ENCODE assay signal across 22 cellular contexts in genomic region chr10:7950981-7951847, GRCh38.
DNase-seq lines count a peak whose midpoint lies in the region; ATAC-seq and TF ChIP-seq lines count a peak whose summit lies in the region.
"Had no signal": no experiment of that assay in that cellular context is flagged by ENCODE, and none has a peak within 500 bp of the region (broad histone marks: within the 10 kb centered on the region; RNA-seq: fewer than 3 reads in every experiment).

No MANE protein-coding gene starts in this region.

- no peaks in the 10 kb centered on the region for H3K79me2 ChIP-seq in GM23248 (ENCODE audit: insufficient read depth)
- H3K79me2 ChIP-seq in SK-N-SH (ENCODE audit: insufficient read depth) = peaks cover 18% of the 10 kb centered on the region; the same call in 1 of the 2 replicates

- no peaks in the 10 kb centered on the region for H3K27me3 Mint-ChIP-seq in natural killer cell (ENCODE audit: low read depth in 2 of 2)
- H3K27me3 Mint-ChIP-seq: activated naive CD4-positive, alpha-beta T cell treated with anti-CD3 and anti-CD28 coated beads, Interleukin-2, amount 50 U/mL, for 24 hours; brain; T-helper 17 cell had no signal

- no peak overlapping the region for H3K4me3 ChIP-seq in GM23248
- no peak overlapping the region for H3K4me3 ChIP-seq in SK-N-SH (ENCODE audit: low read depth in 2 of 2, low read length in 1 of 2)
- no peak overlapping the region for H3K4me3 ChIP-seq in fibroblast of pulmonary artery (replicated peaks; ENCODE audit: low read depth, low read length)
- H3K4me3 ChIP-seq: HAP-1, tibial nerve had no signal

- ATAC-seq in HG02885 (IDR thresholded peaks at IDR 0.05; ENCODE audit: poor library complexity, unreplicated experiment) = no peak
- no peak for ATAC-seq in GM19324 (IDR thresholded peaks at IDR 0.05; ENCODE audit: low FRiP score, unreplicated experiment)
- no peak for ATAC-seq in natural killer cell
- ATAC-seq: activated CD8-positive, alpha-beta T cell treated with anti-CD3 and anti-CD28 coated beads, Interleukin-2, amount 10 ng/mL, durations not matched to agents 7 days and 5 days; T-helper 17 cell had no signal

- H3K4me1 ChIP-seq in GM23248 (ENCODE audit: insufficient read depth) = peaks cover 28% of the 10 kb centered on the region
- peaks cover 0 to 25% of the 10 kb centered on the region in 2 experiments; a peak in 2 of 4 replicates for H3K4me1 ChIP-seq in SK-N-SH (ENCODE audit: control insufficient read depth in 1 of 2, insufficient read depth in 2 of 2, low read depth in 1 of 2, low read length in 1 of 2)

- peak; percentile 43 for DNase-seq in AG08395 (ENCODE audit: low spot score)
- peak; percentile 42 for DNase-seq in GM23248
- no peak for DNase-seq in SK-N-SH
- peak; percentile 20 for DNase-seq in fibroblast of pulmonary artery (ENCODE audit: low read depth)
- no peak for DNase-seq in activated gamma-delta T cell (lab: John Stamatoyannopoulos, UW)
- DNase-seq in natural killer cell = no peak
- DNase-seq: activated CD8-positive, alpha-beta T cell treated with anti-CD3 and anti-CD28 coated beads, Interleukin-2, amount 10 ng/mL, durations not matched to agents 7 days and 5 days; activated T-cell treated with anti-CD3 and anti-CD28 coated beads, Interleukin-2, amount 50 U/mL, for 48 hours; cortex of kidney; NCI-H1048; NCI-H526 treated with DMSO at 0.1 percent for 48 hours; SIG-M5; stimulated activated CD4-positive, alpha-beta T cell treated with anti-CD3 and anti-CD28 coated beads, Interleukin-2, amount 100 ng/mL, for 24 hours; stimulated activated naive CD4-positive, alpha-beta T cell treated with Interleukin-2 at 50 U/mL for 16 hours; T-helper 17 cell had no signal

- no peak for TF ChIP-seq RAD21 in SK-N-SH (IDR thresholded peaks at IDR 0.05; ENCODE audit: low read length)

- no peaks in the 10 kb centered on the region for H3K9me2 ChIP-seq in GM23248 (ENCODE audit: insufficient read depth)
- no peaks in the 10 kb centered on the region for H3K9me2 ChIP-seq in SK-N-SH

- H2AFZ ChIP-seq in GM23248 (no peak overlapping the region), SK-N-SH (ENCODE audit: low read depth) (no peak overlapping the region)

- in situ Hi-C loops in GM23248 (cut with MboI) = no loop called here

- no peak for TF ChIP-seq EP300 in SK-N-SH (IDR thresholded peaks at IDR 0.05; ENCODE audit: borderline replicate concordance in 1 of 2, low read depth in 1 of 2, low read length in 1 of 2)

- H3K4me3 Mint-ChIP-seq in natural killer cell = no peak overlapping the region
- H3K4me3 Mint-ChIP-seq: activated CD8-positive, alpha-beta T cell treated with anti-CD3 and anti-CD28 coated beads, Interleukin-2, amount 10 ng/mL, durations not matched to agents 7 days and 5 days; activated naive CD4-positive, alpha-beta T cell treated with anti-CD3 and anti-CD28 coated beads, Interleukin-2, amount 50 U/mL, for 24 hours; brain; nephron; T-helper 17 cell had no signal

- H3F3A ChIP-seq in GM23248 (ENCODE audit: insufficient read depth) = no peaks in the 10 kb centered on the region
- peaks cover 25% of the 10 kb centered on the region for H3F3A ChIP-seq in SK-N-SH (replicated peaks; ENCODE audit: insufficient read depth)

- peaks cover 45 to 49% of the 10 kb centered on the region in 2 donors for H3K4me1 Mint-ChIP-seq in natural killer cell
- H3K4me1 Mint-ChIP-seq: nephron had no signal

- H3K9me3 ChIP-seq in GM23248 (ENCODE audit: low read depth) = no peaks in the 10 kb centered on the region
- no peaks in the 10 kb centered on the region for H3K9me3 ChIP-seq in SK-N-SH
- H3K9me3 ChIP-seq: HAP-1, tibial nerve had no signal

- H3K9ac ChIP-seq in GM23248 (no peak overlapping the region), SK-N-SH (no peak overlapping the region)

- H4K20me1 ChIP-seq in GM23248 (ENCODE audit: insufficient read depth) (no peaks in the 10 kb centered on the region), SK-N-SH (ENCODE audit: insufficient read depth) (no peaks in the 10 kb centered on the region)

- POLR2A ChIA-PET in SK-N-SH (lab: Yijun Ruan, JAX) = no interaction called here

- no peaks in the 10 kb centered on the region for H3K27me3 ChIP-seq in GM23248 (replicated peaks; ENCODE audit: insufficient read depth)
- no peaks in the 10 kb centered on the region for H3K27me3 ChIP-seq in SK-N-SH (ENCODE audit: insufficient read depth)
- H3K27me3 ChIP-seq: tibial nerve had no signal

- TF ChIP-seq CTCF in SK-N-SH (IDR thresholded peaks at IDR 0.05) (no peak), fibroblast of pulmonary artery (IDR thresholded peaks at IDR 0.05; ENCODE audit: low read length, missing control alignments) (no peak), natural killer cell (IDR thresholded peaks at IDR 0.05) (no peak)

- no peak overlapping the region for H3K27ac Mint-ChIP-seq in natural killer cell
- H3K27ac Mint-ChIP-seq: activated CD8-positive, alpha-beta T cell treated with anti-CD3 and anti-CD28 coated beads, Interleukin-2, amount 10 ng/mL, durations not matched to agents 7 days and 5 days; activated naive CD4-positive, alpha-beta T cell treated with anti-CD3 and anti-CD28 coated beads, Interleukin-2, amount 50 U/mL, for 24 hours; nephron; T-helper 17 cell had no signal

- H3K4me2 ChIP-seq in GM23248 (ENCODE audit: unreplicated experiment) (peak overlapping the region; percentile 37), SK-N-SH (no peak overlapping the region)

- H3K36me3 ChIP-seq in GM23248 (ENCODE audit: low read depth) = no peaks in the 10 kb centered on the region
- no peaks in the 10 kb centered on the region for H3K36me3 ChIP-seq in SK-N-SH (replicated peaks in 1 of 2; ENCODE audit: control insufficient read depth in 1 of 2, insufficient read depth in 2 of 2, low read length in 1 of 2)
- H3K36me3 ChIP-seq: HAP-1, tibial nerve had no signal

- CTCF ChIA-PET in SK-N-SH (lab: Yijun Ruan, JAX) = no interaction called here

- intact Hi-C loops in natural killer cell (cut with micrococcal nuclease) = no loop called here

- H3K9me3 Mint-ChIP-seq in natural killer cell = no peaks in the 10 kb centered on the region
- H3K9me3 Mint-ChIP-seq: activated naive CD4-positive, alpha-beta T cell treated with anti-CD3 and anti-CD28 coated beads, Interleukin-2, amount 50 U/mL, for 24 hours had no signal

- H3K27ac ChIP-seq in GM23248 = no peak overlapping the region
- peak overlapping the region in 1 of 2 experiments; percentile 37; a peak in 2 of 4 replicates for H3K27ac ChIP-seq in SK-N-SH (ENCODE audit: low read depth in 2 of 2, low read length in 1 of 2)
- H3K27ac ChIP-seq: tibial nerve had no signal

- no peaks in the 10 kb centered on the region for H3K36me3 Mint-ChIP-seq in natural killer cell
- H3K36me3 Mint-ChIP-seq: brain had no signal

- WGBS in GM23248 (ENCODE audit: low coverage in 1 of 2, low lambda C conversion rate in 2 of 2, missing lambda C conversion rate in 2 of 2), 2 experiments = 83 to 85% methylated on average over 9 of the region's 9 CpGs
- 78% methylated on average over 8 of the region's 9 CpGs for WGBS in SK-N-SH (ENCODE audit: low lambda C conversion rate)

TF ChIP-seq in SK-N-SH, 30 proteins besides CTCF, POLR2A, EP300 and RAD21:
- TF ChIP-seq USF1 (IDR thresholded peaks at IDR 0.05; ENCODE audit: borderline replicate concordance, low read depth) = peak; percentile 15; the same call in 1 of the 2 replicates
- TF ChIP-seq GATA2 (CRISPR knock-in tag; IDR thresholded peaks at IDR 0.05) = no peak
TF ChIP-seq in SK-N-SH: peak in this region for 1.

Comparison
In these comparisons a context has a peak if more than half of its experiments do, and no peak if none do; other contexts are left out.
1. DNase-seq: peak in AG08395 (single experiment), GM23248 (single experiment) and fibroblast of pulmonary artery (single experiment); none in SK-N-SH (single experiment), activated gamma-delta T cell (single experiment) and natural killer cell (single experiment).